8 cellular contexts compared by ENCODE assay signal in genomic region chr11:128830836-128831780, GRCh38. TPM values are rescaled to one million over a fixed set of nuclear protein-coding genes. Genes with fewer than 3 reads are reported as not detected.
DNase-seq lines count a peak whose midpoint lies in the region; ATAC-seq and TF ChIP-seq lines count a peak whose summit lies in the region.

No MANE protein-coding gene starts in this region.

- peak overlapping the region; percentile 57 for H3K4me3 Mint-ChIP-seq in activated CD4-positive, alpha-beta T cell treated with anti-CD3 and anti-CD28 coated beads for 36 hours

- ATAC-seq in GM19035 (IDR thresholded peaks at IDR 0.05; ENCODE audit: unreplicated experiment) (peak; percentile 84), HG03196 (IDR thresholded peaks at IDR 0.05; ENCODE audit: unreplicated experiment) (peak; percentile 86)
- ATAC-seq in activated CD4-positive, alpha-beta T cell treated with anti-CD3 and anti-CD28 coated beads for 36 hours = peak; percentile 81

- peak overlapping the region in 8 of 11 experiments; percentile 24 to 62 (median 35); a peak in 12 of 22 replicates for H3K27ac ChIP-seq in BLaER1 treated with 17β-estradiol and CSF1 and Interleukin-3, amounts not matched to agents 10 nM and 100 nM
- H3K27ac ChIP-seq in liver (ENCODE audit: low read depth in 1 of 2, low read length in 2 of 2) = peak overlapping the region in 1 of 2 donors; percentile 16

- no peaks in the 10 kb centered on the region for H3K36me3 Mint-ChIP-seq in activated CD4-positive, alpha-beta T cell treated with anti-CD3 and anti-CD28 coated beads for 36 hours (ENCODE audit: low read depth)

- H3K4me1 Mint-ChIP-seq in activated CD4-positive, alpha-beta T cell treated with anti-CD3 and anti-CD28 coated beads for 36 hours = peaks cover 21% of the 10 kb centered on the region

- H3K4me3 ChIP-seq in BLaER1 treated with 17β-estradiol and CSF1 and Interleukin-3, amounts not matched to agents 10 nM and 100 nM = peak overlapping the region in 2 of 10 experiments; percentile 33 to 52; a peak in 4 of 20 replicates
- H3K4me3 ChIP-seq in choroid plexus epithelial cell (ENCODE audit: low read depth, low read length) (no peak overlapping the region), liver (ENCODE audit: low read depth in 1 of 3, low read length in 3 of 3) (no peak overlapping the region)

- H3K4me1 ChIP-seq in BLaER1 treated with 17β-estradiol and CSF1 and Interleukin-3, amounts not matched to agents 10 nM and 100 nM = peaks cover 41 to 66% (median 56%) of the 10 kb centered on the region in 10 experiments
- H3K4me1 ChIP-seq in liver (ENCODE audit: control insufficient read depth in 4 of 4, insufficient read depth in 4 of 4, low read length in 3 of 4) = peaks cover 3 to 15% (median 5%) of the 10 kb centered on the region in 4 donors

- peak overlapping the region in 7 of 11 experiments; percentile 31 to 58 (median 38); a peak in 9 of 22 replicates for H3K9ac ChIP-seq in BLaER1 treated with 17β-estradiol and CSF1 and Interleukin-3, amounts not matched to agents 10 nM and 100 nM
- H3K9ac ChIP-seq in liver (ENCODE audit: low read depth in 1 of 2, low read length in 2 of 2) = peak overlapping the region in 1 of 2 donors; percentile 25

- H3K27ac Mint-ChIP-seq in activated CD4-positive, alpha-beta T cell treated with anti-CD3 and anti-CD28 coated beads for 36 hours = peak overlapping the region; percentile 93

- intact Hi-C loops in activated CD4-positive, alpha-beta T cell treated with anti-CD3 and anti-CD28 coated beads for 36 hours (cut with DNase I, micrococcal nuclease) = loop anchor here (1.0 to 10.0 kb wide), 13 partner anchors 54 to 800 kb away; no protein-coding TSS in a partner anchor

- H4K20me1 ChIP-seq in BLaER1 treated with 17β-estradiol and CSF1 and Interleukin-3, amounts not matched to agents 10 nM and 100 nM = no peaks in the 10 kb centered on the region; a peak in 1 of 22 replicates

- POLR2A ChIA-PET in activated CD4-positive, alpha-beta T cell treated with anti-CD3 and anti-CD28 coated beads for 36 hours (lab: Charles Lee) = interaction anchor here (0.5 to 1.1 kb wide), 6 partner anchors 95 to 799 kb away, joined by 3 to 5 read pairs (median 3); no protein-coding TSS in a partner anchor

- no peaks in the 10 kb centered on the region for H3K27me3 ChIP-seq in BLaER1 treated with 17β-estradiol and CSF1 and Interleukin-3, amounts not matched to agents 10 nM and 100 nM
- no peaks in the 10 kb centered on the region for H3K27me3 ChIP-seq in liver (ENCODE audit: control insufficient read depth in 4 of 4, insufficient read depth in 4 of 4, low read length in 3 of 4)

- peak overlapping the region; percentile 45 to 87 (median 62) for H3K4me2 ChIP-seq in BLaER1 treated with 17β-estradiol and CSF1 and Interleukin-3, amounts not matched to agents 10 nM and 100 nM

- CTCF ChIA-PET in activated CD4-positive, alpha-beta T cell treated with anti-CD3 and anti-CD28 coated beads for 36 hours (lab: Charles Lee) = interaction anchor here (0.6 to 4.9 kb wide), 71 partner anchors 9 to 1217 kb away, joined by 3 to 64 read pairs (median 4); no protein-coding TSS in a partner anchor

- WGBS in liver = 27% methylated on average over 13 of the region's 13 CpGs

- H3K9me3 Mint-ChIP-seq in activated CD4-positive, alpha-beta T cell treated with anti-CD3 and anti-CD28 coated beads for 36 hours (ENCODE audit: low read depth) = no peaks in the 10 kb centered on the region

- H3K36me3 ChIP-seq in BLaER1 treated with 17β-estradiol and CSF1 and Interleukin-3, amounts not matched to agents 10 nM and 100 nM = no peaks in the 10 kb centered on the region
- no peaks in the 10 kb centered on the region for H3K36me3 ChIP-seq in liver (ENCODE audit: control insufficient read depth in 4 of 4, insufficient read depth in 3 of 4, low read depth in 1 of 4, low read length in 3 of 4)

- DNase-seq in NCI-H446 (lab: John Stamatoyannopoulos, UW) (peak; percentile 45 to 76), choroid plexus epithelial cell (ENCODE audit: low read depth) (peak; percentile 91)
- peak; percentile 93 for DNase-seq in activated CD4-positive, alpha-beta T cell treated with anti-CD3 and anti-CD28 coated beads for 36 hours
- peak; percentile 74 to 85 (median 83) for DNase-seq in stimulated activated CD4-positive, alpha-beta T cell treated with anti-CD3 and anti-CD28 coated beads, TNF-alpha, amount 100 ng/mL, for 24 hours (ENCODE audit: low read depth in 3 of 3)

- TF ChIP-seq RAD21 in liver (IDR thresholded peaks at IDR 0.05) = peak; percentile 90 to 94

- H3K27me3 Mint-ChIP-seq in activated CD4-positive, alpha-beta T cell treated with anti-CD3 and anti-CD28 coated beads for 36 hours = no peaks in the 10 kb centered on the region

- TF ChIP-seq CTCF in choroid plexus epithelial cell (conservative IDR thresholded peaks at IDR 0.05; ENCODE audit: low read depth, low read length) = peak; percentile 88
- peak; percentile 85 for TF ChIP-seq CTCF in liver (IDR thresholded peaks at IDR 0.05; ENCODE audit: low read depth, low read length, missing input control)

- 0 out of 22 replicates have a peak, but pooled peaks cover 0 to 4% (median 0%) of the 10 kb centered on the region in 11 experiments for H3K9me3 ChIP-seq in BLaER1 treated with 17β-estradiol and CSF1 and Interleukin-3, amounts not matched to agents 10 nM and 100 nM (replicated peaks in 1 of 11)
- H3K9me3 ChIP-seq in liver (ENCODE audit: control insufficient read depth in 4 of 4, low read length in 3 of 4) = no peaks in the 10 kb centered on the region

TF ChIP-seq in liver, 16 proteins besides CTCF, POLR2A, EP300 and RAD21:
- TF ChIP-seq NR2F2 (IDR thresholded peaks at IDR 0.05) (no peak), MAX (IDR thresholded peaks at IDR 0.05) (peak; percentile 24)
TF ChIP-seq in liver: peak in this region for 1.

RNA-seq across cellular contexts. Expression of gene KCNJ1, which starts 36.0 kb away (rescaled TPM):
- not detected for total RNA-seq in activated CD4-positive, alpha-beta T cell treated with anti-CD3 and anti-CD28 coated beads for 36 hours
- total RNA-seq in liver = under 1 TPM in 1 of 2 donors, not detected in 1; 0.23 TPM
- polyA plus RNA-seq in liver = under 1 TPM in 1 of 2 donors, not detected in 1; 0.14 TPM
